ENCODE assay signal across 1 cellular context in the genomic region with DNA sequence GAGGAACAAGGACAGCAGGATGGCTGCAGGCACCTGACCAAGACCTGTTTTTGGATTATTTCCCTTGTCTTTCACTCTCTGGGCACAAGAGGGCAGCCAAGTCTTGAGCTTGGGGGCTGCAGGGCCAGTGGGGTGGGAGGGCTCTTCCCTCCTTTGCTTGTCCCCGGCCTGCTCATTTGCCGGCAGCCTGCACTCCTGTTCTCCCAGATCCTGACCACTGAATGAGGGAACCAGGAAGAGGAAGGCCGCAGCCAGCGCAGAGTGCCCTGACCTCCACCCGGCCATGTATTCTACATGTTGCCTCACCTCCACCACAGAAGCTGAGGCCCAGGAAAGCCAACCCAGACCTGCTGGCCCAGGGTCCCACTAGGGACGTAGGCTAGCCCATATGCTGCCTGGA.
TF ChIP-seq lines count a peak whose summit lies in the region.

No MANE protein-coding gene starts in this region.

TF ChIP-seq in GM12878, 131 proteins besides CTCF, POLR2A, EP300 and RAD21 (continued from another document):
- TF ChIP-seq, protein P1, sequence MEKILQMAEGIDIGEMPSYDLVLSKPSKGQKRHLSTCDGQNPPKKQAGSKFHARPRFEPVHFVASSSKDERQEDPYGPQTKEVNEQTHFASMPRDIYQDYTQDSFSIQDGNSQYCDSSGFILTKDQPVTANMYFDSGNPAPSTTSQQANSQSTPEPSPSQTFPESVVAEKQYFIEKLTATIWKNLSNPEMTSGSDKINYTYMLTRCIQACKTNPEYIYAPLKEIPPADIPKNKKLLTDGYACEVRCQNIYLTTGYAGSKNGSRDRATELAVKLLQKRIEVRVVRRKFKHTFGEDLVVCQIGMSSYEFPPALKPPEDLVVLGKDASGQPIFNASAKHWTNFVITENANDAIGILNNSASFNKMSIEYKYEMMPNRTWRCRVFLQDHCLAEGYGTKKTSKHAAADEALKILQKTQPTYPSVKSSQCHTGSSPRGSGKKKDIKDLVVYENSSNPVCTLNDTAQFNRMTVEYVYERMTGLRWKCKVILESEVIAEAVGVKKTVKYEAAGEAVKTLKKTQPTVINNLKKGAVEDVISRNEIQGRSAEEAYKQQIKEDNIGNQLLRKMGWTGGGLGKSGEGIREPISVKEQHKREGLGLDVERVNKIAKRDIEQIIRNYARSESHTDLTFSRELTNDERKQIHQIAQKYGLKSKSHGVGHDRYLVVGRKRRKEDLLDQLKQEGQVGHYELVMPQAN (conservative IDR thresholded peaks at IDR 0.05) = no peak
- TF ChIP-seq ZNF24 (IDR thresholded peaks at IDR 0.05) (no peak), ZNF274 (IDR thresholded peaks at IDR 0.05; ENCODE audit: insufficient read depth, insufficient read length) (no peak), BCL11A (IDR thresholded peaks at IDR 0.05; ENCODE audit: low read depth, low read length) (no peak), CHD1 (IDR thresholded peaks at IDR 0.05; ENCODE audit: low read depth, low read length) (no peak), NFXL1 (IDR thresholded peaks at IDR 0.05; ENCODE audit: borderline replicate concordance) (no peak), ZBTB4 (CRISPR knock-in tag; IDR thresholded peaks at IDR 0.05) (no peak), LARP7 (IDR thresholded peaks at IDR 0.05) (no peak), BACH1 (IDR thresholded peaks at IDR 0.05; ENCODE audit: borderline replicate concordance) (no peak)
